ENCODE assay signal across 9 cellular contexts in the genomic region with DNA sequence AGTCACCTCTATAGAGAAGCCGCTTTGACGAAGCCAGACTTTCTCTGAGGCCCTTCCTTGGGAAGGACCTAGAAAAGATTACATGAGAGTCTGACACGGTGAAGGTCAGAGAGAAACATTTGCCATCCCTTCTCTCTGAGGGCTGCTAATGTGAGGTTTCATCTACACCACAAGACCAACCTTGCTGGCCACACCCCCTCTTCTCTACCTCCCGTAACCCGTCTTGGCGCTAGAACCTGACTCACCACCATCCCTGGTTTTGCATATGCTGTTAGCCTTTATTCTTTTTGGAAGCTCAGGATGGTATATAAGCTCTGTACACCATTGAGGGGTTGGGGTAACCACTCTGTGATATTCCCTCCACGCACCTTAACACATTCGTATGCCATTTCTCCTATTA.
"Had no signal": no experiment of that assay in that cellular context is flagged by ENCODE, and none has a peak within 500 bp of the region (broad histone marks: within the 10 kb centered on the region; RNA-seq: fewer than 3 reads in every experiment).

No MANE protein-coding gene starts in this region.

- H3K4me2 ChIP-seq: GM23338 had no signal

- ATAC-seq: GM23338, HCT116 had no signal

- H3K4me3 ChIP-seq: GM23248, GM23338, HAP-1 had no signal

- H3K27ac ChIP-seq: GM23248 had no signal

- DNase-seq: GM23248, GOT3, H7, H9, HCEC 1CT, HFFc6 had no signal

- H3K36me3 ChIP-seq: HAP-1 had no signal

- H3K4me1 ChIP-seq: HAP-1 had no signal

- H2AFZ ChIP-seq: GM23248, GM23338 had no signal

- H3K9ac ChIP-seq: GM23248 had no signal
